In the genomic region with DNA sequence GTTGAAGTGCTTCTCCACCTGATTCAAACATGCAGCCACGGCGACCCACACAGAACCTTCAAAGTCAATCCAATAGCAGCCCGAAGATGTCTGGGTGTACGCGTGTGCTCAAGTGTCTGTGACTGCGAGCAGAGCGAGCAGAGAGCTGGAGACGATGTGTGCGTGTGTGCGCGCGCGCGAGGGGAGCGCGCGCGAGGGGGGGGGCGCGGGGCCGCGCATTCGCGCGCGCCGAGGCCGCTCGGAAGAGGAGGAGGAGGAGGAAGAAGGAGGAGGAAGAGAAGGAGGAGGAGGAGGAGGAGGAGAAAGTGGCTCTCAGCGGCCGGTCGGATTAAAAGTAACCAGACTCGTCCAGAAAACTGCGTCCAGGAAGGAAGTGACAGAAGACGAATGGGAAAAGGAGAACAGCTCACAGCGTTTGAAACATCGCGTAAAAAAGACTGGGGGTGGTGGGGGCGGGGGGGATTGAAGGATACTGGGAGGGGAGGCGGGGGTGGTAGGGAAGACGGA, we compare ENCODE assay signal across 8 cellular contexts. TPM values are rescaled to one million over a fixed set of nuclear protein-coding genes. Genes with fewer than 3 reads are reported as not detected.
DNase-seq lines count a peak whose midpoint lies in the region; ATAC-seq and TF ChIP-seq lines count a peak whose summit lies in the region.

A gene (minus strand): TSS at position 126 of the 507 bp plus-strand sequence. CDS start 59,396 bp downstream, outside the sequence.

- H3K23ac ChIP-seq in trophoblast cell (ENCODE audit: low read length), result no peak within 1 kb of the TSS

- DNase-seq in AG09309 (ENCODE audit: low read depth) (peak; percentile 31), NOMO-1 treated with dmso at 0.1 percent for 144 hours (lab: John Stamatoyannopoulos, UW; ENCODE audit: unreplicated experiment) (peak; percentile 87), astrocyte of the cerebellum (ENCODE audit: low read depth) (peak; percentile 67), right atrium auricular region (ENCODE audit: low spot score) (peak; percentile 86), trophoblast cell (peak; percentile 27 to 54)
- DNase-seq in central memory CD4-positive, alpha-beta T cell, result no peak

- H2BK5ac ChIP-seq in trophoblast cell (ENCODE audit: low read depth, low read length, poor library complexity), result peak within 1 kb of the TSS; percentile 20

- no CpG with 5 or more reads among the region's 41 CpGs for WGBS in trophoblast cell (ENCODE audit: extremely low coverage, insufficient coverage, insufficient read length)

- peak within 1 kb of the TSS; percentile 93 to 94 for H3K27ac ChIP-seq in right atrium auricular region
- H3K27ac ChIP-seq in trophoblast cell (ENCODE audit: low read depth, low read length), result peak within 1 kb of the TSS; percentile 63

- H3K4me3 ChIP-seq in AG09309 (ENCODE audit: control insufficient read depth, low read depth, low read length), result peak within 1 kb of the TSS; percentile 66
- H3K4me3 ChIP-seq in astrocyte of the cerebellum (ENCODE audit: low read depth, low read length), result peak within 1 kb of the TSS; percentile 63
- H3K4me3 ChIP-seq in right atrium auricular region, result peak within 1 kb of the TSS; percentile 60 to 62
- H3K4me3 ChIP-seq in trophoblast cell (ENCODE audit: low read depth, low read length), result peak within 1 kb of the TSS; percentile 75

- no peak within 1 kb of the TSS for H3K4ac ChIP-seq in trophoblast cell (ENCODE audit: low read depth, low read length)

- H3K79me1 ChIP-seq in trophoblast cell (ENCODE audit: low read length), result peaks cover 4% of the 10 kb centered on the region

- peak within 1 kb of the TSS; percentile 71 for H4K8ac ChIP-seq in trophoblast cell (ENCODE audit: low read depth, low read length)

- in situ Hi-C loops in astrocyte of the cerebellum (cut with HindIII; ENCODE audit: low sequenced_read_pairs), result no loop called here

- H2BK12ac ChIP-seq in trophoblast cell (ENCODE audit: low read length), result no peak within 1 kb of the TSS

- peak within 1 kb of the TSS; percentile 87 for H3K4me2 ChIP-seq in trophoblast cell (ENCODE audit: low read length)

- H3K79me2 ChIP-seq in trophoblast cell (ENCODE audit: control insufficient read depth, insufficient read depth, low read length, poor library complexity), result no peaks in the 10 kb centered on the region

- peak within 1 kb of the TSS; percentile 62 for H3K9ac ChIP-seq in trophoblast cell (ENCODE audit: low read length)

- peak within 1 kb of the TSS; percentile 34 for H3K14ac ChIP-seq in trophoblast cell (ENCODE audit: low read length)

- ATAC-seq in GM18511 (IDR thresholded peaks at IDR 0.05; ENCODE audit: unreplicated experiment), result peak; percentile 30
- peak; percentile 40 for ATAC-seq in HG03280 (IDR thresholded peaks at IDR 0.05; ENCODE audit: unreplicated experiment)

- H3K36me3 ChIP-seq in right atrium auricular region (no peaks in the 10 kb centered on the region), trophoblast cell (ENCODE audit: control insufficient read depth in 1 of 2, insufficient read depth in 2 of 2, low read length in 2 of 2) (no peaks in the 10 kb centered on the region)

- no peak within 1 kb of the TSS for H2BK120ac ChIP-seq in trophoblast cell (ENCODE audit: insufficient read depth, low read length, poor library complexity)

- H4K12ac ChIP-seq in trophoblast cell (ENCODE audit: low read depth, low read length), result peak within 1 kb of the TSS; percentile 59

- H4K91ac ChIP-seq in trophoblast cell (ENCODE audit: low read depth, low read length), result no peak within 1 kb of the TSS

- no peak within 1 kb of the TSS for H2AFZ ChIP-seq in trophoblast cell (ENCODE audit: insufficient read depth, low read length, poor library complexity)

- TF ChIP-seq CTCF in AG09309 (IDR thresholded peaks at IDR 0.05; ENCODE audit: control insufficient read depth, insufficient read depth, low read depth, low read length, missing control alignments) (no peak), astrocyte of the cerebellum (IDR thresholded peaks at IDR 0.05; ENCODE audit: low read depth, low read length, missing control alignments) (no peak), right atrium auricular region (IDR thresholded peaks at IDR 0.05) (no peak)

- H3K9me3 ChIP-seq in right atrium auricular region (no peaks in the 10 kb centered on the region), trophoblast cell (ENCODE audit: insufficient read depth, low read depth, low read length) (no peaks in the 10 kb centered on the region)

- H3K18ac ChIP-seq in trophoblast cell (ENCODE audit: low read length), result no peak within 1 kb of the TSS

- H3K27me3 ChIP-seq in right atrium auricular region (no peaks in the 10 kb centered on the region), trophoblast cell (ENCODE audit: insufficient read depth, low read length) (no peaks in the 10 kb centered on the region)

- H3K4me1 ChIP-seq in right atrium auricular region (peaks cover 0 to 24% of the 10 kb centered on the region in 2 donors), trophoblast cell (ENCODE audit: control insufficient read depth in 1 of 2, insufficient read depth in 2 of 2, low read length in 2 of 2) (no peaks in the 10 kb centered on the region)

- no peak within 1 kb of the TSS for H2AK5ac ChIP-seq in trophoblast cell (ENCODE audit: low read length)

RNA-seq across cellular contexts. Expression of the gene that starts here (rescaled TPM):
- 10 to 100 TPM; 36.1 to 57.5 TPM for total RNA-seq in right atrium auricular region
- 6.4 and 7.1 TPM in 2 replicates for polyA plus RNA-seq in trophoblast cell (2013)
